Comparison of ENCODE assay signal across 18 cellular contexts in genomic region chr11:72688486-72688885, GRCh38. TPM values are rescaled to one million over a fixed set of nuclear protein-coding genes. Genes with fewer than 3 reads are reported as not detected.
"Had no signal": no experiment of that assay in that cellular context is flagged by ENCODE, and none has a peak within 500 bp of the region (broad histone marks: within the 10 kb centered on the region; RNA-seq: fewer than 3 reads in every experiment).

No MANE protein-coding gene starts in this region.

- H3K9me3 Mint-ChIP-seq: activated naive CD8-positive, alpha-beta T cell treated with anti-CD3 and anti-CD28 coated beads for 36 hours; activated T-helper 2 cell treated with anti-CD3 and anti-CD28 coated beads, Interferon-gamma antibody, Interleukin-2, Interleukin-4, amounts not matched to agents 10 μg/mL and 5 μg/mL and 100 μg/mL, durations not matched to agents 14 hours and 24 hours and 36 hours; nephron progenitor cell had no signal

- H3K27me3 Mint-ChIP-seq: activated naive CD8-positive, alpha-beta T cell treated with anti-CD3 and anti-CD28 coated beads for 36 hours had no signal

- DNase-seq: activated CD4-positive, alpha-beta T cell treated with anti-CD3 and anti-CD28 coated beads, Interleukin-2, amount 50 U/mL, for 1 hour; activated naive CD8-positive, alpha-beta T cell treated with anti-CD3 and anti-CD28 coated beads for 36 hours; activated T-cell treated with anti-CD3 and anti-CD28 coated beads for 4 hours; amniotic stem cell; dermis blood vessel endothelial cell; effector memory CD4-positive, alpha-beta T cell; left cardiac atrium; mesendoderm; nephron progenitor cell; retina; stimulated activated naive CD4-positive, alpha-beta T cell treated with Interleukin-2 at 50 U/mL for 16 hours; T-helper 1 cell; T1000; thyroid gland had no signal

- H3K9me3 ChIP-seq: thyroid gland had no signal

- ATAC-seq: activated CD4-positive, CD25-positive, alpha-beta regulatory T cell treated with anti-CD3 and anti-CD28 coated beads, Interleukin-2, amount 50 U/mL, for 24 hours; left cardiac atrium; SK-N-SH treated with all-trans-retinoic acid at 6 μM for 48 hours had no signal

- H3K4me3 Mint-ChIP-seq: activated naive CD8-positive, alpha-beta T cell treated with anti-CD3 and anti-CD28 coated beads for 36 hours; nephron progenitor cell had no signal

- H3K27ac ChIP-seq: cardiac muscle cell, thyroid gland had no signal

- H3K27ac Mint-ChIP-seq: activated naive CD8-positive, alpha-beta T cell treated with anti-CD3 and anti-CD28 coated beads for 36 hours; activated T-helper 2 cell treated with anti-CD3 and anti-CD28 coated beads, Interferon-gamma antibody, Interleukin-2, Interleukin-4, amounts not matched to agents 10 μg/mL and 5 μg/mL and 100 μg/mL, durations not matched to agents 14 hours and 24 hours and 36 hours; nephron progenitor cell had no signal

- H3K27me3 ChIP-seq: cardiac muscle cell, thyroid gland had no signal

RNA-seq across cellular contexts. Expression of gene PDE2A, which starts 14.3 kb away (rescaled TPM):
- polyA plus RNA-seq: cardiac muscle cell had no signal
